In the genomic region with DNA sequence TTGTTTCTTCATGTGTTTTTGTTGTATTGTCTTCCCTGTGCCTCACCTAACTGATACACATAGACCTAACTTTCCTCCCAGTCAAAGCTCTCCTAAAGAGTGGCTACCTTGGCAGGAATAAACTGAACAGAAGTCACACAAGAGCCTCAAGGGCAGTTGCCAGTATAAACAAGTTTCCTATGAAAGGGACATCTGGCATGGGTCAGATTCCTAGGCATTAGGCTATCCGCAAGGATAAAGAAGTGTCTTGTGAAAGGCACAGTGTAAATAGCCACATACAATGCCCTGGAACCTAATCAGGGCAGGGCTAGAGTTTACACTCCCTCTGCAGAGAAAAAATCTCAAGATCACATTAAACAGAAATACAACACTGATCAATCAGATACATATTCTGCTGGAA, we compare ENCODE assay signal across 21 cellular contexts.
DNase-seq lines count a peak whose midpoint lies in the region; ATAC-seq, FAIRE-seq and TF ChIP-seq lines count a peak whose summit lies in the region.
"Had no signal": no experiment of that assay in that cellular context is flagged by ENCODE, and none has a peak within 500 bp of the region (broad histone marks: within the 10 kb centered on the region; RNA-seq: fewer than 3 reads in every experiment).

No MANE protein-coding gene starts in this region.

- CTCF ChIA-PET in activated CD8-positive, alpha-beta T cell treated with anti-CD3 and anti-CD28 coated beads for 36 hours (lab: Charles Lee) = no interaction called here

- H4K20me1 ChIP-seq in astrocyte (ENCODE audit: insufficient read depth, low read length) = no peaks in the 10 kb centered on the region

- H3K4me3 ChIP-seq in astrocyte (ENCODE audit: insufficient read depth, low read depth, low read length) (no peak overlapping the region), vagina (no peak overlapping the region)
- H3K4me3 ChIP-seq: gastroesophageal sphincter, right lobe of liver, tibial nerve had no signal

- H3K27me3 ChIP-seq in astrocyte (ENCODE audit: insufficient read depth, low read length) (no peaks in the 10 kb centered on the region), vagina (no peaks in the 10 kb centered on the region)
- H3K27me3 ChIP-seq: gastroesophageal sphincter, right lobe of liver, tibial nerve had no signal

- H3K9me3 ChIP-seq in astrocyte (ENCODE audit: insufficient read depth, low read depth, low read length) = no peaks in the 10 kb centered on the region
- H3K9me3 ChIP-seq in vagina = no peaks in the 10 kb centered on the region
- H3K9me3 ChIP-seq: gastroesophageal sphincter, right lobe of liver had no signal

- no peaks in the 10 kb centered on the region for H3K36me3 ChIP-seq in astrocyte (ENCODE audit: insufficient read depth, low read length)
- no peaks in the 10 kb centered on the region for H3K36me3 ChIP-seq in vagina
- H3K36me3 ChIP-seq: gastroesophageal sphincter, right lobe of liver, tibial nerve had no signal

- H2AFZ ChIP-seq in astrocyte (ENCODE audit: low read depth, low read length) = no peak overlapping the region

- no peak overlapping the region for H3K4me3 Mint-ChIP-seq in astrocyte (ENCODE audit: unreplicated experiment)
- H3K4me3 Mint-ChIP-seq in activated CD8-positive, alpha-beta T cell treated with anti-CD3 and anti-CD28 coated beads for 36 hours = no peak overlapping the region
- H3K4me3 Mint-ChIP-seq: activated naive CD8-positive, alpha-beta T cell treated with anti-CD3 and anti-CD28 coated beads, Interleukin-2, amount 10 ng/mL, durations not matched to agents 7 days and 5 days; immature natural killer cell; memory B cell had no signal

- TF ChIP-seq POLR2A in vagina (IDR thresholded peaks at IDR 0.05) = no peak

- H3K79me2 ChIP-seq in astrocyte (ENCODE audit: insufficient read depth, low read length) = no peaks in the 10 kb centered on the region

- no peaks in the 10 kb centered on the region for H3K27me3 Mint-ChIP-seq in astrocyte (ENCODE audit: low read depth, unreplicated experiment)
- H3K27me3 Mint-ChIP-seq in activated CD8-positive, alpha-beta T cell treated with anti-CD3 and anti-CD28 coated beads for 36 hours = no peaks in the 10 kb centered on the region
- H3K27me3 Mint-ChIP-seq: activated naive CD8-positive, alpha-beta T cell treated with anti-CD3 and anti-CD28 coated beads, Interleukin-2, amount 10 ng/mL, durations not matched to agents 7 days and 5 days; memory B cell had no signal

- peak; percentile 80 for FAIRE-seq in astrocyte (lab: Jason Lieb, UNC)

- H3K4me1 Mint-ChIP-seq in astrocyte (ENCODE audit: low read depth, unreplicated experiment) = no peaks in the 10 kb centered on the region
- no peaks in the 10 kb centered on the region for H3K4me1 Mint-ChIP-seq in activated CD8-positive, alpha-beta T cell treated with anti-CD3 and anti-CD28 coated beads for 36 hours (ENCODE audit: low read depth)
- H3K4me1 Mint-ChIP-seq: activated naive CD8-positive, alpha-beta T cell treated with anti-CD3 and anti-CD28 coated beads, Interleukin-2, amount 10 ng/mL, durations not matched to agents 7 days and 5 days; immature natural killer cell; memory B cell had no signal

- no peak overlapping the region for H3K9ac ChIP-seq in astrocyte (ENCODE audit: low read length)

- intact Hi-C loops in activated CD8-positive, alpha-beta T cell treated with anti-CD3 and anti-CD28 coated beads for 36 hours (cut with micrococcal nuclease) = no loop called here
- intact Hi-C loops in vagina (cut with DNase I) = no loop called here

- peak; percentile 16 for DNase-seq in COR-L47 (lab: John Stamatoyannopoulos, UW)
- DNase-seq in NCI-H146 (lab: John Stamatoyannopoulos, UW) = peak; percentile 82
- peak; percentile 66 to 92 for DNase-seq in NCI-H524 (lab: John Stamatoyannopoulos, UW)
- DNase-seq in astrocyte (ENCODE audit: low read depth) = no peak
- no peak for DNase-seq in activated CD8-positive, alpha-beta T cell treated with anti-CD3 and anti-CD28 coated beads for 36 hours
- no peak for DNase-seq in vagina (ENCODE audit: extremely low spot score in 2 of 2)
- DNase-seq in cerebellar nuclear complex (lab: John Stamatoyannopoulos, UW) = no peak
- DNase-seq: activated effector memory CD4-positive, alpha-beta T cell treated with anti-CD3 and anti-CD28 coated beads, Interleukin-2, amount 50 U/mL, for 16 hours; activated naive CD8-positive, alpha-beta T cell treated with anti-CD3 and anti-CD28 coated beads, Interleukin-2, amount 10 ng/mL, durations not matched to agents 7 days and 5 days; central memory CD4-positive, alpha-beta T cell; hippocampal formation; immature natural killer cell; right lobe of liver; stimulated activated CD4-positive, alpha-beta T cell treated with anti-CD3 and anti-CD28 coated beads, Interleukin-2, amount 100 ng/mL, for 48 hours; T-helper 2 cell had no signal

- POLR2A ChIA-PET in activated CD8-positive, alpha-beta T cell treated with anti-CD3 and anti-CD28 coated beads for 36 hours (lab: Charles Lee) = no interaction called here

- H3K36me3 Mint-ChIP-seq in astrocyte (ENCODE audit: low read depth, unreplicated experiment) = no peaks in the 10 kb centered on the region
- H3K36me3 Mint-ChIP-seq in activated CD8-positive, alpha-beta T cell treated with anti-CD3 and anti-CD28 coated beads for 36 hours (ENCODE audit: low read depth) = no peaks in the 10 kb centered on the region
- H3K36me3 Mint-ChIP-seq: activated naive CD8-positive, alpha-beta T cell treated with anti-CD3 and anti-CD28 coated beads, Interleukin-2, amount 10 ng/mL, durations not matched to agents 7 days and 5 days; immature natural killer cell; memory B cell had no signal

- ATAC-seq in activated CD8-positive, alpha-beta T cell treated with anti-CD3 and anti-CD28 coated beads for 36 hours = no peak
- no peak for ATAC-seq in HG02852 (IDR thresholded peaks at IDR 0.05; ENCODE audit: unreplicated experiment)
- ATAC-seq: gastroesophageal sphincter, HCT116, right lobe of liver, SK-N-SH treated with all-trans-retinoic acid at 6 μM for 48 hours had no signal

- TF ChIP-seq CTCF in astrocyte (IDR thresholded peaks at IDR 0.05; ENCODE audit: insufficient read depth, low read depth, low read length) (no peak), vagina (IDR thresholded peaks at IDR 0.05) (no peak)
- no peak for TF ChIP-seq CTCF in activated CD8-positive, alpha-beta T cell treated with anti-CD3 and anti-CD28 coated beads for 36 hours (IDR thresholded peaks at IDR 0.05)

- H3K9me3 Mint-ChIP-seq in astrocyte (ENCODE audit: unreplicated experiment) = peaks cover 3% of the 10 kb centered on the region
- no peaks in the 10 kb centered on the region for H3K9me3 Mint-ChIP-seq in activated CD8-positive, alpha-beta T cell treated with anti-CD3 and anti-CD28 coated beads for 36 hours
- H3K9me3 Mint-ChIP-seq: memory B cell had no signal

- H3K4me1 ChIP-seq in astrocyte (ENCODE audit: insufficient read depth, low read length) (no peaks in the 10 kb centered on the region), vagina (no peaks in the 10 kb centered on the region)
- H3K4me1 ChIP-seq: right lobe of liver, tibial nerve had no signal

- no peak overlapping the region for H3K27ac ChIP-seq in astrocyte (ENCODE audit: low read depth, low read length)
- H3K27ac ChIP-seq in vagina = no peak overlapping the region
- H3K27ac ChIP-seq: gastroesophageal sphincter, right lobe of liver, tibial nerve had no signal

- peak overlapping the region; percentile 6 for H3K27ac Mint-ChIP-seq in astrocyte (ENCODE audit: unreplicated experiment)
- H3K27ac Mint-ChIP-seq in activated CD8-positive, alpha-beta T cell treated with anti-CD3 and anti-CD28 coated beads for 36 hours = no peak overlapping the region
- H3K27ac Mint-ChIP-seq: activated naive CD8-positive, alpha-beta T cell treated with anti-CD3 and anti-CD28 coated beads, Interleukin-2, amount 10 ng/mL, durations not matched to agents 7 days and 5 days; immature natural killer cell; memory B cell had no signal

- no peak overlapping the region for H3K4me2 ChIP-seq in astrocyte (ENCODE audit: low read length)

Comparison
In these comparisons a context has a peak if more than half of its experiments do, and no peak if none do; other contexts are left out.
1. DNase-seq: peak in COR-L47 (single experiment), NCI-H146 (single experiment) and NCI-H524 (2 of 2); none in astrocyte (single experiment), activated CD8-positive, alpha-beta T cell treated with anti-CD3 and anti-CD28 coated beads for 36 hours (single experiment), vagina (0 of 2) and cerebellar nuclear complex (0 of 2).